In genomic region chr3:126745760-126746394, GRCh38 we compare ENCODE assay signal across 12 cellular contexts. TPM values are rescaled to one million over a fixed set of nuclear protein-coding genes. Genes with fewer than 3 reads are reported as not detected.
DNase-seq lines count a peak whose midpoint lies in the region; ATAC-seq and TF ChIP-seq lines count a peak whose summit lies in the region.
"Had no signal": no experiment of that assay in that cellular context is flagged by ENCODE, and none has a peak within 500 bp of the region (broad histone marks: within the 10 kb centered on the region; RNA-seq: fewer than 3 reads in every experiment).

No MANE protein-coding gene starts in this region.

- TF ChIP-seq CTCF in SK-N-SH (IDR thresholded peaks at IDR 0.05) (no peak), transverse colon (IDR thresholded peaks at IDR 0.05) (no peak), osteoblast (IDR thresholded peaks at IDR 0.05; ENCODE audit: extremely low read depth, low read depth, low read length) (no peak)

- CTCF ChIA-PET in SK-N-SH (lab: Yijun Ruan, JAX): interaction anchor here (0.9 to 18.0 kb wide), 4 partner anchors 11 to 798 kb away, joined by 3 to 172 read pairs (median 8); no protein-coding TSS in a partner anchor

- no peaks in the 10 kb centered on the region for H3F3A ChIP-seq in SK-N-SH (replicated peaks; ENCODE audit: insufficient read depth)

- no peak for TF ChIP-seq EP300 in SK-N-SH (IDR thresholded peaks at IDR 0.05; ENCODE audit: borderline replicate concordance in 1 of 2, low read depth in 1 of 2, low read length in 1 of 2)
- no peak for TF ChIP-seq EP300 in transverse colon (IDR thresholded peaks at IDR 0.05; ENCODE audit: low read depth)

- ATAC-seq in SK-N-SH treated with all-trans-retinoic acid at 6 μM for 48 hours: peak; percentile 31
- peak; percentile 25 for ATAC-seq in left lobe of liver
- ATAC-seq: activated naive CD8-positive, alpha-beta T cell treated with anti-CD3 and anti-CD28 coated beads, Interleukin-2, amount 50 U/mL, for 24 hours had no signal

- H4K20me1 ChIP-seq in SK-N-SH (ENCODE audit: insufficient read depth) (no peaks in the 10 kb centered on the region), osteoblast (ENCODE audit: insufficient read depth, low read length) (peaks cover 11% of the 10 kb centered on the region)

- H2AFZ ChIP-seq in SK-N-SH (ENCODE audit: low read depth) (no peak overlapping the region), osteoblast (ENCODE audit: low read length) (no peak overlapping the region)

- H3K27me3 ChIP-seq in SK-N-SH (ENCODE audit: insufficient read depth): no peaks in the 10 kb centered on the region
- no peaks in the 10 kb centered on the region for H3K27me3 ChIP-seq in transverse colon
- H3K27me3 ChIP-seq in osteoblast (ENCODE audit: insufficient read depth, low read length): no peaks in the 10 kb centered on the region
- H3K27me3 ChIP-seq: sigmoid colon had no signal

- DNase-seq in SK-N-SH: no peak
- peak; percentile 2 for DNase-seq in astrocyte of the hippocampus (ENCODE audit: low read depth, low spot score)
- no peak for DNase-seq in left lobe of liver (ENCODE audit: low spot score)
- peak; percentile 77 for DNase-seq in transverse colon
- no peak for DNase-seq in osteoblast (ENCODE audit: insufficient read length, low spot score, missing footprints)
- DNase-seq in NCI-H2081 (lab: John Stamatoyannopoulos, UW): no peak
- no peak for DNase-seq in SIG-M5 (lab: John Stamatoyannopoulos, UW)
- DNase-seq: activated naive CD8-positive, alpha-beta T cell treated with anti-CD3 and anti-CD28 coated beads, Interleukin-2, amount 50 U/mL, for 24 hours; effector CD4-positive, alpha-beta T cell; sigmoid colon; T-helper 2 cell had no signal

- H3K9me3 ChIP-seq in SK-N-SH: no peaks in the 10 kb centered on the region
- H3K9me3 ChIP-seq in transverse colon: no peaks in the 10 kb centered on the region
- no peaks in the 10 kb centered on the region for H3K9me3 ChIP-seq in osteoblast (ENCODE audit: low read depth, low read length)
- H3K9me3 ChIP-seq: sigmoid colon had no signal

- intact Hi-C loops in transverse colon (cut with DNase I; ENCODE audit: low total_unique reads): no loop called here

- H3K4me3 ChIP-seq in SK-N-SH (ENCODE audit: low read depth in 2 of 2, low read length in 1 of 2) (no peak overlapping the region), transverse colon (no peak overlapping the region), osteoblast (ENCODE audit: insufficient read depth, low read length) (no peak overlapping the region)
- H3K4me3 ChIP-seq: sigmoid colon had no signal

- H3K4me1 ChIP-seq in SK-N-SH (ENCODE audit: control insufficient read depth in 1 of 2, insufficient read depth in 2 of 2, low read depth in 1 of 2, low read length in 1 of 2) (peaks cover 0 to 82% of the 10 kb centered on the region in 2 experiments; a peak in 1 of 4 replicates), transverse colon (peaks cover 0 to 9% (median 2%) of the 10 kb centered on the region in 4 donors), osteoblast (ENCODE audit: insufficient read depth, low read length) (peaks cover 8% of the 10 kb centered on the region)

- no peak overlapping the region for H3K4me2 ChIP-seq in SK-N-SH
- H3K4me2 ChIP-seq in osteoblast (ENCODE audit: insufficient read depth, low read length): no peak overlapping the region

- no peak for TF ChIP-seq RAD21 in SK-N-SH (IDR thresholded peaks at IDR 0.05; ENCODE audit: low read length)

- WGBS in SK-N-SH (ENCODE audit: low lambda C conversion rate): 89% methylated on average over 3 of the region's 6 CpGs
- 82% methylated on average over 6 of the region's 6 CpGs; no CpG with 5 or more reads in 1 of the 2 donors for WGBS in transverse colon (ENCODE audit: low coverage in 1 of 2), 2 donors

- in situ Hi-C loops in transverse colon (cut with MboI; ENCODE audit: low pct_ligation_motif_present in 1 of 4, low pct_unique_long_range_greater_than_20kb in 1 of 4, low sequenced_read_pairs in 3 of 4): loop anchor here in 1 of 4 donors (25.0 kb wide), 1 partner anchor 716 kb away; no protein-coding TSS in a partner anchor

- no peaks in the 10 kb centered on the region for H3K9me2 ChIP-seq in SK-N-SH

- TF ChIP-seq POLR2A in transverse colon (IDR thresholded peaks at IDR 0.05): no peak

- H3K79me2 ChIP-seq in SK-N-SH (ENCODE audit: insufficient read depth) (no peaks in the 10 kb centered on the region), osteoblast (ENCODE audit: insufficient read depth, low read length) (no peaks in the 10 kb centered on the region)

- peak overlapping the region in 1 of 2 experiments; percentile 36; a peak in 1 of 4 replicates for H3K27ac ChIP-seq in SK-N-SH (ENCODE audit: low read depth in 2 of 2, low read length in 1 of 2)
- no peak overlapping the region for H3K27ac ChIP-seq in transverse colon
- H3K27ac ChIP-seq in osteoblast (ENCODE audit: low read depth, low read length): no peak overlapping the region
- H3K27ac ChIP-seq: sigmoid colon had no signal

- H3K9ac ChIP-seq in SK-N-SH: no peak overlapping the region

- peaks cover 0 to under 1% of the 10 kb centered on the region in 2 experiments for H3K36me3 ChIP-seq in SK-N-SH (replicated peaks in 1 of 2; ENCODE audit: control insufficient read depth in 1 of 2, insufficient read depth in 2 of 2, low read length in 1 of 2)
- no peaks in the 10 kb centered on the region for H3K36me3 ChIP-seq in transverse colon
- no peaks in the 10 kb centered on the region for H3K36me3 ChIP-seq in osteoblast (ENCODE audit: insufficient read depth, low read length)
- H3K36me3 ChIP-seq: sigmoid colon had no signal

- POLR2A ChIA-PET in SK-N-SH (lab: Yijun Ruan, JAX): interaction anchor here (0.6 kb wide), 1 partner anchor 32 kb away, joined by 6 read pairs; no protein-coding TSS in a partner anchor

TF ChIP-seq in SK-N-SH treated with all-trans-retinoic acid at 6 μM for 48 hours, 23 proteins besides CTCF, POLR2A, EP300 and RAD21:
- TF ChIP-seq CREB5 (CRISPR knock-in tag; IDR thresholded peaks at IDR 0.05; ENCODE audit: low read depth) (no peak), GLIS3 (CRISPR knock-in tag; IDR thresholded peaks at IDR 0.05) (no peak), ZFP3 (CRISPR knock-in tag; IDR thresholded peaks at IDR 0.05) (no peak), ISL1 (CRISPR knock-in tag; IDR thresholded peaks at IDR 0.05) (no peak), ZFP30 (CRISPR knock-in tag; IDR thresholded peaks at IDR 0.05) (no peak), CSDC2 (CRISPR knock-in tag; IDR thresholded peaks at IDR 0.05) (no peak), ZNF70 (CRISPR knock-in tag; IDR thresholded peaks at IDR 0.05) (no peak), RARB (CRISPR knock-in tag; IDR thresholded peaks at IDR 0.05) (no peak), BACH2 (CRISPR knock-in tag; IDR thresholded peaks at IDR 0.05; ENCODE audit: borderline replicate concordance) (no peak)

TF ChIP-seq in SK-N-SH, 30 proteins besides CTCF, POLR2A, EP300 and RAD21 (continues in another document):
- no peak for TF ChIP-seq NFIC (IDR thresholded peaks at IDR 0.05; ENCODE audit: borderline replicate concordance)
- TF ChIP-seq MEF2A (IDR thresholded peaks at IDR 0.05; ENCODE audit: borderline replicate concordance, low read depth): no peak
- TF ChIP-seq REST (IDR thresholded peaks at IDR 0.05; ENCODE audit: low read depth, low read length): no peak
- TF ChIP-seq, protein P1, sequence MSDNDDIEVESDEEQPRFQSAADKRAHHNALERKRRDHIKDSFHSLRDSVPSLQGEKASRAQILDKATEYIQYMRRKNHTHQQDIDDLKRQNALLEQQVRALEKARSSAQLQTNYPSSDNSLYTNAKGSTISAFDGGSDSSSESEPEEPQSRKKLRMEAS (IDR thresholded peaks at IDR 0.05; ENCODE audit: low read depth): no peak
- TF ChIP-seq, protein P2, sequence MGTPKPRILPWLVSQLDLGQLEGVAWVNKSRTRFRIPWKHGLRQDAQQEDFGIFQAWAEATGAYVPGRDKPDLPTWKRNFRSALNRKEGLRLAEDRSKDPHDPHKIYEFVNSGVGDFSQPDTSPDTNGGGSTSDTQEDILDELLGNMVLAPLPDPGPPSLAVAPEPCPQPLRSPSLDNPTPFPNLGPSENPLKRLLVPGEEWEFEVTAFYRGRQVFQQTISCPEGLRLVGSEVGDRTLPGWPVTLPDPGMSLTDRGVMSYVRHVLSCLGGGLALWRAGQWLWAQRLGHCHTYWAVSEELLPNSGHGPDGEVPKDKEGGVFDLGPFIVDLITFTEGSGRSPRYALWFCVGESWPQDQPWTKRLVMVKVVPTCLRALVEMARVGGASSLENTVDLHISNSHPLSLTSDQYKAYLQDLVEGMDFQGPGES (IDR thresholded peaks at IDR 0.05; ENCODE audit: low read depth, low read length): no peak
- no peak for TF ChIP-seq ELF1 (IDR thresholded peaks at IDR 0.05)
- no peak for TF ChIP-seq GATA2 (CRISPR knock-in tag; IDR thresholded peaks at IDR 0.05)
- TF ChIP-seq RXRA (IDR thresholded peaks at IDR 0.05; ENCODE audit: borderline replicate concordance, low read depth): no peak
- no peak for TF ChIP-seq CHD2 (IDR thresholded peaks at IDR 0.05; ENCODE audit: low read length, partially characterized antibody)

RNA-seq across cellular contexts. Expression of gene CHCHD6, which starts 41.8 kb away (rescaled TPM):
- polyA plus RNA-seq in SK-N-SH (2012; rRNA removed): 42.5 and 45.0 TPM in 2 replicates
- 31.3 and 38.6 TPM in 2 replicates for polyA plus RNA-seq in SK-N-SH (2012; cell fraction: cytosol; rRNA removed)
- polyA plus RNA-seq in SK-N-SH (2012; cell fraction: nucleus; rRNA removed): 26.1 and 36.6 TPM in 2 replicates
- total RNA-seq in left lobe of liver (3.8 TPM), transverse colon (10 to 100 TPM in 1 of 4 donors, 1 to 10 TPM in 3; 4.6 to 12.1 (median 5.3) TPM), osteoblast (10.9 and 13.0 TPM in 2 replicates)

Comparison
In these comparisons a context has a peak if more than half of its experiments do, and no peak if none do; other contexts are left out.
1. DNase-seq: peak in astrocyte of the hippocampus (single experiment) and transverse colon (single experiment); none in SK-N-SH (single experiment), left lobe of liver (single experiment), osteoblast (single experiment), NCI-H2081 (0 of 2) and SIG-M5 (single experiment).